Comparison of ENCODE assay signal across 1 cellular context in genomic region chr20:64049060-64049886, GRCh38.
TF ChIP-seq lines count a peak whose summit lies in the region.

Gene SOX18 (minus strand): TSS chr20:64049639. CDS start chr20:64049516, 123 bp downstream.

TF ChIP-seq in HepG2, 621 proteins besides CTCF, POLR2A, EP300 and RAD21 (continued from another document and continues in another):
- TF ChIP-seq MLXIP (CRISPR knock-in tag; IDR thresholded peaks at IDR 0.05; ENCODE audit: borderline replicate concordance) (peak; percentile 33; the same call in 1 of the 2 replicates), ZNF143 (CRISPR knock-in tag; IDR thresholded peaks at IDR 0.05) (peak; percentile 20; the same call in 1 of the 2 replicates), GMEB1 (CRISPR knock-in tag; IDR thresholded peaks at IDR 0.05; ENCODE audit: borderline replicate concordance) (no peak), ZNF777 (CRISPR knock-in tag; IDR thresholded peaks at IDR 0.05) (peak; percentile 32; the same call in 1 of the 2 replicates), KDM2A (CRISPR knock-in tag; IDR thresholded peaks at IDR 0.05; ENCODE audit: borderline replicate concordance, low read depth) (peak; percentile 53; the same call in 1 of the 2 replicates), THAP11 (CRISPR knock-in tag; IDR thresholded peaks at IDR 0.05) (peak; percentile 18; the same call in 1 of the 2 replicates), MAZ (IDR thresholded peaks at IDR 0.05; ENCODE audit: borderline replicate concordance, low read depth, low read length) (no peak), MAZ (CRISPR knock-in tag; IDR thresholded peaks at IDR 0.05; ENCODE audit: low read depth) (peak; percentile 70), CREM (IDR thresholded peaks at IDR 0.05) (no peak), CREM (CRISPR knock-in tag; IDR thresholded peaks at IDR 0.05) (no peak), TEF (CRISPR knock-in tag; IDR thresholded peaks at IDR 0.05) (no peak), MAFF (IDR thresholded peaks at IDR 0.05; ENCODE audit: low read depth, low read length) (peak; percentile 17; the same call in 1 of the 2 replicates), ZNF549 (CRISPR knock-in tag; IDR thresholded peaks at IDR 0.05) (no peak), SOX5 (CRISPR knock-in tag; IDR thresholded peaks at IDR 0.05; ENCODE audit: borderline replicate concordance) (no peak), MXD3 (CRISPR knock-in tag; IDR thresholded peaks at IDR 0.05) (no peak), ZMAT3 (CRISPR knock-in tag; conservative IDR thresholded peaks at IDR 0.05) (0 out of 2 replicates have a peak, but pooled peaks have one; percentile 9), ZNF704 (CRISPR knock-in tag; IDR thresholded peaks at IDR 0.05; ENCODE audit: borderline replicate concordance) (no peak), ZNF607 (CRISPR knock-in tag; IDR thresholded peaks at IDR 0.05; ENCODE audit: borderline replicate concordance) (peak; percentile 62; the same call in 1 of the 2 replicates), NR2F2 (IDR thresholded peaks at IDR 0.05; ENCODE audit: borderline replicate concordance, low read depth) (peak; percentile 26; the same call in 1 of the 2 replicates), EEA1 (CRISPR knock-in tag; IDR thresholded peaks at IDR 0.05; ENCODE audit: borderline replicate concordance) (0 out of 2 replicates have a peak, but pooled peaks have one; percentile 13), ZBTB3 (CRISPR knock-in tag; IDR thresholded peaks at IDR 0.05; ENCODE audit: borderline replicate concordance, low read depth) (no peak), PTBP1 (IDR thresholded peaks at IDR 0.05; ENCODE audit: low read depth, low read length, poor library complexity, severe bottlenecking) (no peak), TBL1XR1 (IDR thresholded peaks at IDR 0.05; ENCODE audit: borderline replicate concordance, low read length, partially characterized antibody) (no peak), TAF15 (IDR thresholded peaks at IDR 0.05; ENCODE audit: low read depth, low read length, poor library complexity, severe bottlenecking) (peak; percentile 37), ATF2 (CRISPR knock-in tag; IDR thresholded peaks at IDR 0.05) (0 out of 2 replicates have a peak, but pooled peaks have one; percentile 22), ZNF574 (CRISPR knock-in tag; IDR thresholded peaks at IDR 0.05) (0 out of 2 replicates have a peak, but pooled peaks have one; percentile 33), GPBP1L1 (CRISPR knock-in tag; IDR thresholded peaks at IDR 0.05) (no peak), ZNF776 (CRISPR knock-in tag; IDR thresholded peaks at IDR 0.05) (0 out of 2 replicates have a peak, but pooled peaks have one; percentile 13), ATF7-NPFF (CRISPR knock-in tag; IDR thresholded peaks at IDR 0.05; ENCODE audit: low read depth) (0 out of 2 replicates have a peak, but pooled peaks have one; percentile 32), ZBTB2 (CRISPR knock-in tag; IDR thresholded peaks at IDR 0.05; ENCODE audit: low read depth) (peak; percentile 49; the same call in 1 of the 2 replicates), MAX (IDR thresholded peaks at IDR 0.05) (peak; percentile 53; the same call in 1 of the 2 replicates), SKI (IDR thresholded peaks at IDR 0.05; ENCODE audit: partially characterized antibody) (peak; percentile 7), ZNF513 (CRISPR knock-in tag; conservative IDR thresholded peaks at IDR 0.05) (0 out of 2 replicates have a peak, but pooled peaks have one; percentile 49), HNRNPLL (IDR thresholded peaks at IDR 0.05; ENCODE audit: low read depth, low read length, poor library complexity, severe bottlenecking) (peak; percentile 65), POLR2G (IDR thresholded peaks at IDR 0.05; ENCODE audit: low read depth, low read length) (peak; percentile 70), DMAP1 (CRISPR knock-in tag; IDR thresholded peaks at IDR 0.05) (peak; percentile 35; the same call in 1 of the 2 replicates), UBTF (CRISPR knock-in tag; IDR thresholded peaks at IDR 0.05) (peak; percentile 84), SP4 (CRISPR knock-in tag; IDR thresholded peaks at IDR 0.05) (peak; percentile 57; the same call in 1 of the 2 replicates), ZNF839 (CRISPR knock-in tag; IDR thresholded peaks at IDR 0.05; ENCODE audit: borderline replicate concordance) (no peak)
